14 cellular contexts compared by ENCODE assay signal in the genomic region with DNA sequence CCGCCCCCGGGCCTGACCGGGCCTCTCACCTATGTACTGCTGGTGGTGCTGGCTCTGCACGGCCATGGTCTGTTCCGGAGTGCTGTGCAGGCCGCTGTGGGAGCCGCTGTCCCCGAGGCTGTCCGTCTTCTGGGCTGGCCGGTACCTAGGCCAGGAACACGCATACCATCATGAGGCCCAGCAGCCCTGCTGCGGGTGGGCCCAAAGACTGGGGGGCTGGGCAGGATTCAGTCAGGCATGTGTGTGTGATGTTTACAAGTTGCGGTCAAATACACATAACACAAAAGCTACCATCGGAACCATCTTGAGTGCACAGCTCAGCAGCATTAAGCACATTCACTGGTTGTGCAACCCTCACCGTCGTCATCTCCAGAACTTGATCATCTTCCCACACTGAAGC. TPM values are rescaled to one million over a fixed set of nuclear protein-coding genes. Genes with fewer than 3 reads are reported as not detected.
A peak's percentile ranks its signal among the peaks of the same experiment; 100 is the strongest.
DNase-seq lines count a peak whose midpoint lies in the region; ATAC-seq and TF ChIP-seq lines count a peak whose summit lies in the region.
"Had no signal": no experiment of that assay in that cellular context is flagged by ENCODE, and none has a peak within 500 bp of the region (broad histone marks: within the 10 kb centered on the region; RNA-seq: fewer than 3 reads in every experiment).

No MANE protein-coding gene starts in this region.

- DNase-seq in amniotic epithelial cell (ENCODE audit: low read depth), result peak; percentile 87
- peak; percentile 28 for DNase-seq in fibroblast of villous mesenchyme (ENCODE audit: low read depth)
- DNase-seq in omental fat pad (ENCODE audit: low spot score), result no peak
- DNase-seq in NOMO-1 treated with DMSO at 0.1 percent for 48 hours (lab: John Stamatoyannopoulos, UW; ENCODE audit: unreplicated experiment), result no peak
- DNase-seq in NCI-H446 treated with DMSO at 0.1 percent for 48 hours (lab: John Stamatoyannopoulos, UW), result no peak
- DNase-seq: AML-193, Caco-2, DND-41, GDM1, GOT3, HFFc6 had no signal

- H3K4me3 ChIP-seq in fibroblast of villous mesenchyme (ENCODE audit: low read depth, low read length), result no peak overlapping the region
- H3K4me3 ChIP-seq: BLaER1, HAP-1 had no signal

- TF ChIP-seq CTCF in fibroblast of villous mesenchyme (IDR thresholded peaks at IDR 0.05; ENCODE audit: insufficient read depth, low read depth, low read length), result no peak
- TF ChIP-seq CTCF in omental fat pad (IDR thresholded peaks at IDR 0.05), result no peak

- ATAC-seq in omental fat pad (ENCODE audit: low FRiP score), result peak; percentile 6
- no peak for ATAC-seq in HG03097 (IDR thresholded peaks at IDR 0.05; ENCODE audit: low FRiP score, unreplicated experiment)

RNA-seq across cellular contexts. Expression of a gene that starts 32.2 kb away (rescaled TPM):
- 45.8 and 47.4 TPM in 2 replicates for total RNA-seq in fibroblast of villous mesenchyme
- total RNA-seq in omental fat pad, result 10 to 100 TPM; 43.8 to 60.1 (median 45.9) TPM

Comparison
In these comparisons a context has a peak if more than half of its experiments do, and no peak if none do; other contexts are left out.
1. DNase-seq: peak in amniotic epithelial cell (single experiment) and fibroblast of villous mesenchyme (single experiment); none in omental fat pad (single experiment), NOMO-1 treated with DMSO at 0.1 percent for 48 hours (single experiment) and NCI-H446 treated with DMSO at 0.1 percent for 48 hours (single experiment).